ENCODE assay signal across 1 cellular context in genomic region chr11:77188323-77188911, GRCh38.
TF ChIP-seq lines count a peak whose summit lies in the region.

No MANE protein-coding gene starts in this region.

TF ChIP-seq in K562, 482 proteins besides CTCF, POLR2A, EP300 and RAD21 (continued from another document):
- TF ChIP-seq MGA (IDR thresholded peaks at IDR 0.05) (no peak), CXXC5 (CRISPR knock-in tag; IDR thresholded peaks at IDR 0.05) (no peak), TFAP4 (CRISPR knock-in tag; IDR thresholded peaks at IDR 0.05; ENCODE audit: borderline replicate concordance) (0 out of 2 replicates have a peak, but pooled peaks have one; percentile 23), ZBTB8A (IDR thresholded peaks at IDR 0.05; ENCODE audit: partially characterized antibody) (no peak), CEBPB (tag; IDR thresholded peaks at IDR 0.05) (peak; percentile 74), NELFE (IDR thresholded peaks at IDR 0.05; ENCODE audit: insufficient read depth, insufficient read length) (no peak), MAFG (tag; conservative IDR thresholded peaks at IDR 0.05) (no peak), CEBPG (CRISPR knock-in tag; IDR thresholded peaks at IDR 0.05) (no peak), CEBPG (tag; conservative IDR thresholded peaks at IDR 0.05 in 1 of 2, IDR thresholded peaks at IDR 0.05 in 1 of 2) (peak; percentile 64 to 81), DEAF1 (CRISPR knock-in tag; IDR thresholded peaks at IDR 0.05) (peak; percentile 74), XRCC5 (IDR thresholded peaks at IDR 0.05; ENCODE audit: low read depth, low read length) (0 out of 2 replicates have a peak, but pooled peaks have one; percentile 70), NR4A1 (CRISPR knock-in tag; IDR thresholded peaks at IDR 0.05) (no peak), NR4A1 (tag; IDR thresholded peaks at IDR 0.05) (no peak), TAL1 (IDR thresholded peaks at IDR 0.05) (no peak), NR1H2 (CRISPR knock-in tag; IDR thresholded peaks at IDR 0.05) (no peak), ZNF408 (CRISPR knock-in tag; IDR thresholded peaks at IDR 0.05; ENCODE audit: low read depth) (no peak), SMC3 (conservative IDR thresholded peaks at IDR 0.05; ENCODE audit: insufficient read depth, low read depth, low read length) (peak; percentile 75), KLF16 (IDR thresholded peaks at IDR 0.05) (peak; percentile 30; the same call in 1 of the 2 replicates), USF2 (CRISPR knock-in tag; IDR thresholded peaks at IDR 0.05) (no peak), CREB1 (IDR thresholded peaks at IDR 0.05) (peak; percentile 25; the same call in 1 of the 2 replicates), CREB1 (CRISPR knock-in tag; IDR thresholded peaks at IDR 0.05) (peak; percentile 56; the same call in 1 of the 2 replicates), NFE2 (IDR thresholded peaks at IDR 0.05; ENCODE audit: low read depth) (peak; percentile 39; the same call in 1 of the 2 replicates)
